In genomic region chr7:104795086-104795485, GRCh38 we compare ENCODE assay signal across 17 cellular contexts.
"Had no signal": no experiment of that assay in that cellular context is flagged by ENCODE, and none has a peak within 500 bp of the region (broad histone marks: within the 10 kb centered on the region; RNA-seq: fewer than 3 reads in every experiment).

No MANE protein-coding gene starts in this region.

- H3K4me3 ChIP-seq: adrenal gland, tibial nerve had no signal

- DNase-seq: activated CD4-positive, alpha-beta T cell treated with anti-CD3 and anti-CD28 coated beads, Interleukin-2, amount 50 U/mL, for 4 hours; activated gamma-delta T cell; activated T-cell treated with anti-CD3 and anti-CD28 coated beads, Interleukin-2, amount 50 U/mL, for 72 hours; adrenal gland; effector memory CD4-positive, alpha-beta T cell; glutamatergic neuron; kidney; left ventricle myocardium superior; naive thymus-derived CD8-positive, alpha-beta T cell; stimulated activated CD4-positive, alpha-beta T cell treated with anti-CD3 and anti-CD28 coated beads, Interleukin-12 subunit alpha, Interleukin-12 subunit beta, amount 100 ng/mL, for 4 hours; stimulated activated CD4-positive, alpha-beta T cell treated with anti-CD3 and anti-CD28 coated beads, Interleukin-1b, Interleukin-23, amount 100 ng/mL, for 48 hours; stimulated activated CD8-positive, alpha-beta memory T cell treated with anti-CD3 and anti-CD28 coated beads, Interleukin-4, amount 100 ng/mL, for 48 hours; stimulated activated naive CD4-positive, alpha-beta T cell treated with Interleukin-2 at 50 U/mL for 16 hours; SW 1271 had no signal

- H3K36me3 Mint-ChIP-seq: activated naive CD4-positive, alpha-beta T cell treated with anti-CD3 and anti-CD28 coated beads, Interleukin-2, amount 50 U/mL, for 72 hours; memory B cell; naive thymus-derived CD8-positive, alpha-beta T cell had no signal

- H3K4me3 Mint-ChIP-seq: activated T-cell treated with anti-CD3 and anti-CD28 coated beads, Interleukin-2, amount 50 U/mL, for 72 hours; memory B cell; naive thymus-derived CD8-positive, alpha-beta T cell had no signal

- H3K9me3 Mint-ChIP-seq: activated naive CD4-positive, alpha-beta T cell treated with anti-CD3 and anti-CD28 coated beads, Interleukin-2, amount 50 U/mL, for 72 hours; activated T-cell treated with anti-CD3 and anti-CD28 coated beads, Interleukin-2, amount 50 U/mL, for 72 hours; memory B cell; naive thymus-derived CD8-positive, alpha-beta T cell had no signal

- H3K27ac Mint-ChIP-seq: activated naive CD4-positive, alpha-beta T cell treated with anti-CD3 and anti-CD28 coated beads, Interleukin-2, amount 50 U/mL, for 72 hours; activated T-cell treated with anti-CD3 and anti-CD28 coated beads, Interleukin-2, amount 50 U/mL, for 72 hours; memory B cell; naive thymus-derived CD8-positive, alpha-beta T cell had no signal

- H3K4me1 Mint-ChIP-seq: memory B cell; naive thymus-derived CD8-positive, alpha-beta T cell had no signal

- H3K27ac ChIP-seq: adrenal gland, tibial nerve had no signal

- ATAC-seq: activated naive CD4-positive, alpha-beta T cell treated with anti-CD3 and anti-CD28 coated beads, Interleukin-2, amount 50 U/mL, for 72 hours; activated T-cell treated with anti-CD3 and anti-CD28 coated beads, Interleukin-2, amount 50 U/mL, for 72 hours; left ventricle myocardium superior; naive thymus-derived CD8-positive, alpha-beta T cell had no signal

- H3K27me3 ChIP-seq: adrenal gland, tibial nerve had no signal
